In the genomic region with DNA sequence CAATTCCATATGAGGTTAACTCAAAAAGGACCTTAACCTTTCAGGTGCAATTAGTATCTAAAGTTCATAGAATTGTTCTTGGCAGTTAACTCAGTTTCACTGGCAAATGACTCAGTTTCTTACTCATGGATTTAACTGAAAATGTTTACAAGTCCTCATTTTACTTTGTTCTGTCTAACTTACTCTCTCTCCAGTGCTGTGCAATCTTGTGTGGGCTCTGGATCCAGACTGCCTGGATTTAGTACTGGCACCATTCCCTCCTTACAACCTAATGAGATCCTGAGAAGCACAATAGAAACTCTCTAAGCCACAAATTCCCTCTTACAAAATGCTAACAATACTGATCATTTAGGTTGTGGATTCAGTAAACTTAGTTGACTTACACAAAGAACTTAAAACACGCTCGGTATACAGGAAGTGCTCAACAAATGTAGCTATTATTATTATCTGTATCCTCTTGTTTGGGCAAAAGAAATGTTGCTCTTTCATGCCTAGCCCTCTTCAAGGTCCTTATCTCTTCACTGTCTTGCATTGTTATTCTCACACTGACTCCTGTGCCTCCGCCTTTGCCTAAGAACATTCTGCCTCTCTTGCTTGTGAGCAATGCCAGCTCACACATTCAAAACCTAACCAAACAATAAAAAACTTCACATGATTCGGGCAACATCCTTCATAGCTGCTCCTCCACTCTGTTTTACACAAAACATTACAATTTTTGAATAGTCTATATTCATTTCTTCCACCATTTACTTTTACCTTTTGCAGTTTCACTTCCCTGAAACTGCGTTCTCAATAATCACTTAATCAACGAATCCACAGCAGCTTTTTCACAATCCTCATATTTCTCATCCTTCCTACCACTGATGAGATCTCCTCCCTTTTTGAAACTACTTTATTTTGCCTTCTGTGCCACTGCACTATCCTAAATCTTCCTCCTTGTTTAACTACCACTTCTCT, we compare ENCODE assay signal across 13 cellular contexts.
A peak's percentile ranks its signal among the peaks of the same experiment; 100 is the strongest.
DNase-seq lines count a peak whose midpoint lies in the region; ATAC-seq and TF ChIP-seq lines count a peak whose summit lies in the region.
"Had no signal": no experiment of that assay in that cellular context is flagged by ENCODE, and none has a peak within 500 bp of the region (broad histone marks: within the 10 kb centered on the region; RNA-seq: fewer than 3 reads in every experiment).

No MANE protein-coding gene starts in this region.

- no peak overlapping the region for H3K27ac Mint-ChIP-seq in activated CD4-positive, alpha-beta T cell treated with anti-CD3 and anti-CD28 coated beads, Interleukin-2, amount 10 ng/mL, durations not matched to agents 24 days and 14 days

- H3K9me3 ChIP-seq in ectodermal cell (ENCODE audit: control insufficient read depth, low read length) (peaks cover 5% of the 10 kb centered on the region), sigmoid colon (peaks cover 0 to 5% (median 0%) of the 10 kb centered on the region in 4 donors)

- H3K9me3 Mint-ChIP-seq in activated CD4-positive, alpha-beta T cell treated with anti-CD3 and anti-CD28 coated beads, Interleukin-2, amount 10 ng/mL, durations not matched to agents 24 days and 14 days, result no peaks in the 10 kb centered on the region

- no peaks in the 10 kb centered on the region for H3K27me3 ChIP-seq in ectodermal cell (ENCODE audit: control insufficient read depth, insufficient read depth, low read length, poor library complexity, severe bottlenecking)
- no peaks in the 10 kb centered on the region for H3K27me3 ChIP-seq in sigmoid colon
- H3K27me3 ChIP-seq in brain microvascular endothelial cell (replicated peaks), result no peaks in the 10 kb centered on the region

- 82 to 92% methylated on average over 5 to 6 of the region's 6 CpGs for WGBS in ectodermal cell, 2 experiments
- WGBS in sigmoid colon, 2 donors, result 74 to 86% methylated on average over 6 of the region's 6 CpGs

- H3K4me3 Mint-ChIP-seq in activated CD4-positive, alpha-beta T cell treated with anti-CD3 and anti-CD28 coated beads, Interleukin-2, amount 10 ng/mL, durations not matched to agents 24 days and 14 days, result no peak overlapping the region

- in situ Hi-C loops in brain microvascular endothelial cell (cut with HindIII; ENCODE audit: low pct_ligation_motif_present, low sequenced_read_pairs), result no loop called here

- no peaks in the 10 kb centered on the region for H3K4me1 Mint-ChIP-seq in activated CD4-positive, alpha-beta T cell treated with anti-CD3 and anti-CD28 coated beads, Interleukin-2, amount 10 ng/mL, durations not matched to agents 24 days and 14 days

- H3K4me3 ChIP-seq in ectodermal cell (ENCODE audit: insufficient read depth, low read depth, low read length) (no peak overlapping the region), sigmoid colon (no peak overlapping the region), brain microvascular endothelial cell (ENCODE audit: low read depth, low read length) (no peak overlapping the region)

- peak; percentile 61 for ATAC-seq in GM18858 (IDR thresholded peaks at IDR 0.05; ENCODE audit: unreplicated experiment)

- peaks cover 9% of the 10 kb centered on the region for H3K36me3 Mint-ChIP-seq in activated CD4-positive, alpha-beta T cell treated with anti-CD3 and anti-CD28 coated beads, Interleukin-2, amount 10 ng/mL, durations not matched to agents 24 days and 14 days (ENCODE audit: low read depth)

- no peaks in the 10 kb centered on the region for H3K27me3 Mint-ChIP-seq in activated CD4-positive, alpha-beta T cell treated with anti-CD3 and anti-CD28 coated beads, Interleukin-2, amount 10 ng/mL, durations not matched to agents 24 days and 14 days

- no peak for TF ChIP-seq POLR2A in sigmoid colon (IDR thresholded peaks at IDR 0.05)

- intact Hi-C loops in sigmoid colon (cut with DNase I), result no loop called here
- intact Hi-C loops in activated CD4-positive, alpha-beta T cell treated with anti-CD3 and anti-CD28 coated beads, Interleukin-2, amount 10 ng/mL, durations not matched to agents 24 days and 14 days (cut with micrococcal nuclease), result no loop called here

- peaks cover 14% of the 10 kb centered on the region for H3K36me3 ChIP-seq in ectodermal cell (ENCODE audit: control insufficient read depth, insufficient read depth, low read length)
- peaks cover 4 to 78% (median 8%) of the 10 kb centered on the region in 4 donors for H3K36me3 ChIP-seq in sigmoid colon
- H3K36me3 ChIP-seq in brain microvascular endothelial cell (replicated peaks), result no peaks in the 10 kb centered on the region

- DNase-seq in HT1080 (ENCODE audit: low read depth) (peak; percentile 5), sigmoid colon (no peak), brain microvascular endothelial cell (no peak), NCI-H524 (lab: John Stamatoyannopoulos, UW) (no peak), T-helper 2 cell (no peak)
- no peak for DNase-seq in activated CD4-positive, alpha-beta T cell treated with anti-CD3 and anti-CD28 coated beads, Interleukin-2, amount 10 ng/mL, durations not matched to agents 24 days and 14 days
- DNase-seq: activated CD4-positive, CD25-positive, alpha-beta regulatory T cell treated with anti-CD3 and anti-CD28 coated beads, Interleukin-2, amount 50 U/mL, for 72 hours; activated naive CD4-positive, alpha-beta T cell; COR-L47; NCI-H226; SHP77 had no signal

- no peak for TF ChIP-seq CTCF in sigmoid colon (IDR thresholded peaks at IDR 0.05)
- no peak for TF ChIP-seq CTCF in brain microvascular endothelial cell (IDR thresholded peaks at IDR 0.05; ENCODE audit: low read depth, low read length, missing control alignments)

- H3K27ac ChIP-seq in ectodermal cell (ENCODE audit: insufficient read depth, low read depth, low read length, poor library complexity, severe bottlenecking) (peak overlapping the region; percentile 48), sigmoid colon (peak overlapping the region in 3 of 4 donors; percentile 30 to 52 (median 46)), brain microvascular endothelial cell (no peak overlapping the region)

- H3K4me1 ChIP-seq in ectodermal cell (ENCODE audit: control insufficient read depth, insufficient read depth, low read length) (no peaks in the 10 kb centered on the region), sigmoid colon (peaks cover 0 to 20% (median 15%) of the 10 kb centered on the region in 4 donors)

- TF ChIP-seq EP300 in sigmoid colon (IDR thresholded peaks at IDR 0.05), result no peak
